Comparison of ENCODE assay signal across 9 cellular contexts in genomic region chr11:65445101-65445603, GRCh38. TPM values are rescaled to one million over a fixed set of nuclear protein-coding genes. Genes with fewer than 3 reads are reported as not detected.
DNase-seq lines count a peak whose midpoint lies in the region; ATAC-seq, FAIRE-seq and TF ChIP-seq lines count a peak whose summit lies in the region.
"Had no signal": no experiment of that assay in that cellular context is flagged by ENCODE, and none has a peak within 500 bp of the region (broad histone marks: within the 10 kb centered on the region; RNA-seq: fewer than 3 reads in every experiment).

No MANE protein-coding gene starts in this region.

- H3K36me3 Mint-ChIP-seq in naive B cell = no peaks in the 10 kb centered on the region
- peaks cover 0 to 24% (median 1%) of the 10 kb centered on the region in 3 donors for H3K36me3 Mint-ChIP-seq in naive thymus-derived CD8-positive, alpha-beta T cell

- peaks cover 0 to 1% (median 0%) of the 10 kb centered on the region in 7 donors for H3K9me3 Mint-ChIP-seq in naive B cell
- H3K9me3 Mint-ChIP-seq in naive thymus-derived CD8-positive, alpha-beta T cell = peaks cover 0 to 1% (median 0%) of the 10 kb centered on the region in 9 donors

- FAIRE-seq in RCC 7860 (lab: Jason Lieb, UNC) = no peak
- FAIRE-seq: TTC549 had no signal

- TF ChIP-seq CTCF in C4-2B (conservative IDR thresholded peaks at IDR 0.05) (no peak), choroid plexus epithelial cell (conservative IDR thresholded peaks at IDR 0.05; ENCODE audit: low read depth, low read length) (no peak)

- no peaks in the 10 kb centered on the region for H3K27me3 Mint-ChIP-seq in naive B cell
- no peaks in the 10 kb centered on the region for H3K27me3 Mint-ChIP-seq in naive thymus-derived CD8-positive, alpha-beta T cell

- POLR2A ChIA-PET in naive thymus-derived CD8-positive, alpha-beta T cell (lab: Charles Lee) = interaction anchor here (0.6 to 6.4 kb wide), 7 partner anchors 22 to 675 kb away, joined by 3 to 50 read pairs (median 4); partner anchors contain the start of genes MALAT1 and NEAT1

- peak overlapping the region in 5 of 6 donors; percentile 47 to 97 (median 84) for H3K27ac Mint-ChIP-seq in naive B cell
- peak overlapping the region in 5 of 10 donors; percentile 25 to 82 (median 56) for H3K27ac Mint-ChIP-seq in naive thymus-derived CD8-positive, alpha-beta T cell

- peak; percentile 6 for DNase-seq in RCC 7860 (ENCODE audit: low spot score)
- DNase-seq in choroid plexus epithelial cell (ENCODE audit: low read depth) = peak; percentile 74
- no peak for DNase-seq in naive B cell
- no peak for DNase-seq in naive thymus-derived CD8-positive, alpha-beta T cell
- no peak for DNase-seq in NOMO-1 (lab: John Stamatoyannopoulos, UW; ENCODE audit: unreplicated experiment in 2 of 2)
- DNase-seq in amniotic stem cell (lab: John Stamatoyannopoulos, UW) = no peak
- no peak for DNase-seq in GOT3 (lab: John Stamatoyannopoulos, UW)

- no peak for ATAC-seq in naive B cell (ENCODE audit: low read depth in 2 of 2)
- no peak for ATAC-seq in naive thymus-derived CD8-positive, alpha-beta T cell

- H3K27ac ChIP-seq in C4-2B = peak overlapping the region; percentile 4; the same call in 1 of the 2 replicates

- H3K4me3 ChIP-seq in choroid plexus epithelial cell (ENCODE audit: low read depth, low read length) = no peak overlapping the region

- peaks cover 49 to 73% (median 64%) of the 10 kb centered on the region in 3 donors for H3K4me1 Mint-ChIP-seq in naive B cell
- peaks cover 12 to 50% (median 35%) of the 10 kb centered on the region in 4 donors for H3K4me1 Mint-ChIP-seq in naive thymus-derived CD8-positive, alpha-beta T cell

- H3K4me3 Mint-ChIP-seq in naive B cell = peak overlapping the region in 3 of 8 donors; percentile 32 to 62 (median 59)
- H3K4me3 Mint-ChIP-seq in naive thymus-derived CD8-positive, alpha-beta T cell = no peak overlapping the region

RNA-seq across cellular contexts. Expression of gene NEAT1, which starts 22.6 kb away (rescaled TPM):
- polyA plus RNA-seq in naive B cell (ENCODE audit: low read depth in 6 of 6) = 1 to 10 TPM in 5 of 6 donors, under 1 TPM in 1; 0.88 to 4.2 (median 1.2) TPM
- total RNA-seq in naive thymus-derived CD8-positive, alpha-beta T cell = 100 to 1,000 TPM; 375 to 414 TPM
- 1 to 10 TPM; 1.3 to 2.9 (median 1.9) TPM for polyA plus RNA-seq in naive thymus-derived CD8-positive, alpha-beta T cell

RNA-seq across cellular contexts. Expression of gene MALAT1, which starts 53.7 kb away (rescaled TPM):
- polyA plus RNA-seq in naive B cell (ENCODE audit: low read depth in 6 of 6) = 1,000 to 10,000 TPM; 1,985 to 6,450 (median 3,738) TPM
- total RNA-seq in naive thymus-derived CD8-positive, alpha-beta T cell = over 10,000 TPM; 29,995 to 30,085 TPM
- 1,000 to 10,000 TPM; 1,355 to 3,419 (median 2,188) TPM for polyA plus RNA-seq in naive thymus-derived CD8-positive, alpha-beta T cell

RNA-seq across cellular contexts. Expression of gene FRMD8, which starts 58.7 kb away (rescaled TPM):
- 10 to 100 TPM; 45.3 to 64.6 (median 53.8) TPM for polyA plus RNA-seq in naive B cell (ENCODE audit: low read depth in 6 of 6)
- total RNA-seq in naive thymus-derived CD8-positive, alpha-beta T cell = 10 to 100 TPM; 48.6 to 55.0 TPM
- polyA plus RNA-seq in naive thymus-derived CD8-positive, alpha-beta T cell = 10 to 100 TPM; 34.5 to 42.6 (median 35.4) TPM

Comparison
In these comparisons a context has a peak if more than half of its experiments do, and no peak if none do; other contexts are left out.
1. DNase-seq: peak in RCC 7860 (single experiment) and choroid plexus epithelial cell (single experiment); none in naive B cell (single experiment), naive thymus-derived CD8-positive, alpha-beta T cell (0 of 10), NOMO-1 (0 of 2), amniotic stem cell (single experiment) and GOT3 (single experiment).